In genomic region chr9:115195889-115196288, GRCh38 we compare ENCODE assay signal across 35 cellular contexts.
"Had no signal": no experiment of that assay in that cellular context is flagged by ENCODE, and none has a peak within 500 bp of the region (broad histone marks: within the 10 kb centered on the region; RNA-seq: fewer than 3 reads in every experiment).

No MANE protein-coding gene starts in this region.

- H3K27ac ChIP-seq: ascending aorta, cardiac muscle cell, VCaP had no signal

- H3K9me3 ChIP-seq: ascending aorta had no signal

- H3K9me3 Mint-ChIP-seq: activated naive CD4-positive, alpha-beta T cell treated with anti-CD3 and anti-CD28 coated beads, Interleukin-2, amount 10 ng/mL, durations not matched to agents 7 days and 5 days; activated naive CD4-positive, alpha-beta T cell treated with anti-CD3 and anti-CD28 coated beads, Interleukin-2, amount 50 U/mL, for 24 hours; activated naive CD8-positive, alpha-beta T cell treated with anti-CD3 and anti-CD28 coated beads, Interleukin-2, amount 10 ng/mL, durations not matched to agents 7 days and 5 days; activated naive CD8-positive, alpha-beta T cell treated with anti-CD3 and anti-CD28 coated beads, Interleukin-2, amount 50 U/mL, for 24 hours; activated T-helper 2 cell treated with anti-CD3 and anti-CD28 coated beads, Interferon-gamma antibody, Interleukin-2, Interleukin-4, amounts not matched to agents 10 μg/mL and 5 μg/mL and 100 μg/mL, durations not matched to agents 14 hours and 24 hours and 36 hours; central memory CD8-positive, alpha-beta T cell; T-helper 2 cell treated with Interferon-gamma antibody and Interleukin-4, amounts not matched to agents 5 μg/mL and 100 μg/mL, for 36 hours had no signal

- H3K4me1 Mint-ChIP-seq: activated naive CD4-positive, alpha-beta T cell treated with anti-CD3 and anti-CD28 coated beads, Interleukin-2, amount 10 ng/mL, durations not matched to agents 7 days and 5 days; activated naive CD4-positive, alpha-beta T cell treated with anti-CD3 and anti-CD28 coated beads, Interleukin-2, amount 50 U/mL, for 24 hours; activated naive CD8-positive, alpha-beta T cell treated with anti-CD3 and anti-CD28 coated beads, Interleukin-2, amount 10 ng/mL, durations not matched to agents 7 days and 5 days; activated naive CD8-positive, alpha-beta T cell treated with anti-CD3 and anti-CD28 coated beads, Interleukin-2, amount 50 U/mL, for 24 hours; central memory CD8-positive, alpha-beta T cell had no signal

- H3K27me3 ChIP-seq: ascending aorta, cardiac muscle cell had no signal

- H3K27ac Mint-ChIP-seq: activated B cell treated with CpG ODN at 0.5 μM for 24 hours; activated CD4-positive, alpha-beta memory T cell treated with anti-CD3 and anti-CD28 coated beads for 36 hours; activated CD4-positive, alpha-beta T cell treated with anti-CD3 and anti-CD28 coated beads, Interleukin-2, amount 10 ng/mL, durations not matched to agents 24 days and 14 days; activated CD8-positive, alpha-beta memory T cell treated with anti-CD3 and anti-CD28 coated beads, Interleukin-2, amount 10 ng/mL, durations not matched to agents 7 days and 5 days; activated CD8-positive, alpha-beta T cell treated with anti-CD3 and anti-CD28 coated beads for 36 hours; activated naive CD4-positive, alpha-beta T cell treated with anti-CD3 and anti-CD28 coated beads, Interleukin-2, amount 10 ng/mL, durations not matched to agents 7 days and 5 days; activated naive CD4-positive, alpha-beta T cell treated with anti-CD3 and anti-CD28 coated beads, Interleukin-2, amount 50 U/mL, for 24 hours; activated naive CD8-positive, alpha-beta T cell; activated naive CD8-positive, alpha-beta T cell treated with anti-CD3 and anti-CD28 coated beads, Interleukin-2, amount 10 ng/mL, durations not matched to agents 7 days and 5 days; activated naive CD8-positive, alpha-beta T cell treated with anti-CD3 and anti-CD28 coated beads, Interleukin-2, amount 50 U/mL, for 24 hours; activated T-cell treated with anti-CD3 and anti-CD28 coated beads, Interleukin-2, amount 50 U/mL, for 24 hours; activated T-helper 2 cell treated with anti-CD3 and anti-CD28 coated beads, Interferon-gamma antibody, Interleukin-2, Interleukin-4, amounts not matched to agents 10 μg/mL and 5 μg/mL and 100 μg/mL, durations not matched to agents 14 hours and 24 hours and 36 hours; T-helper 1 cell treated with Interleukin-12 subunit alpha and Interleukin-12 subunit beta and Interleukin-4 antibody, amounts not matched to agents 30 μg/mL and 1 μg/mL, for 36 hours; T-helper 2 cell treated with Interferon-gamma antibody and Interleukin-4, amounts not matched to agents 5 μg/mL and 100 μg/mL, for 36 hours had no signal

- H3K36me3 ChIP-seq: ascending aorta, cardiac muscle cell had no signal

- H3K4me1 ChIP-seq: ascending aorta had no signal

- H3K4me3 ChIP-seq: ascending aorta, cardiac muscle cell had no signal

- ATAC-seq: activated CD8-positive, alpha-beta memory T cell treated with anti-CD3 and anti-CD28 coated beads, Interleukin-2, amount 10 ng/mL, durations not matched to agents 7 days and 5 days; activated CD8-positive, alpha-beta T cell treated with anti-CD3 and anti-CD28 coated beads for 36 hours; activated naive CD8-positive, alpha-beta T cell treated with anti-CD3 and anti-CD28 coated beads, Interleukin-2, amount 50 U/mL, for 24 hours had no signal

- H3K36me3 Mint-ChIP-seq: activated CD4-positive, alpha-beta memory T cell treated with anti-CD3 and anti-CD28 coated beads for 36 hours; activated CD8-positive, alpha-beta memory T cell treated with anti-CD3 and anti-CD28 coated beads, Interleukin-2, amount 10 ng/mL, durations not matched to agents 7 days and 5 days; activated naive CD4-positive, alpha-beta T cell treated with anti-CD3 and anti-CD28 coated beads, Interleukin-2, amount 10 ng/mL, durations not matched to agents 7 days and 5 days; activated naive CD4-positive, alpha-beta T cell treated with anti-CD3 and anti-CD28 coated beads, Interleukin-2, amount 50 U/mL, for 24 hours; activated naive CD8-positive, alpha-beta T cell treated with anti-CD3 and anti-CD28 coated beads, Interleukin-2, amount 10 ng/mL, durations not matched to agents 7 days and 5 days had no signal

- H3K27me3 Mint-ChIP-seq: activated B cell treated with CpG ODN at 0.5 μM for 24 hours had no signal

- H3K4me3 Mint-ChIP-seq: activated B cell treated with CpG ODN at 0.5 μM for 24 hours; activated CD4-positive, alpha-beta memory T cell treated with anti-CD3 and anti-CD28 coated beads for 36 hours; activated CD4-positive, alpha-beta T cell treated with anti-CD3 and anti-CD28 coated beads, Interleukin-2, amount 10 ng/mL, durations not matched to agents 24 days and 14 days; activated CD8-positive, alpha-beta memory T cell treated with anti-CD3 and anti-CD28 coated beads, Interleukin-2, amount 10 ng/mL, durations not matched to agents 7 days and 5 days; activated CD8-positive, alpha-beta T cell treated with anti-CD3 and anti-CD28 coated beads for 36 hours; activated naive CD4-positive, alpha-beta T cell treated with anti-CD3 and anti-CD28 coated beads, Interleukin-2, amount 10 ng/mL, durations not matched to agents 7 days and 5 days; activated naive CD4-positive, alpha-beta T cell treated with anti-CD3 and anti-CD28 coated beads, Interleukin-2, amount 50 U/mL, for 24 hours; activated naive CD8-positive, alpha-beta T cell; activated naive CD8-positive, alpha-beta T cell treated with anti-CD3 and anti-CD28 coated beads, Interleukin-2, amount 10 ng/mL, durations not matched to agents 7 days and 5 days; activated naive CD8-positive, alpha-beta T cell treated with anti-CD3 and anti-CD28 coated beads, Interleukin-2, amount 50 U/mL, for 24 hours; activated T-cell treated with anti-CD3 and anti-CD28 coated beads, Interleukin-2, amount 50 U/mL, for 24 hours; brain; central memory CD8-positive, alpha-beta T cell; T-helper 1 cell treated with Interleukin-12 subunit alpha and Interleukin-12 subunit beta and Interleukin-4 antibody, amounts not matched to agents 30 μg/mL and 1 μg/mL, for 36 hours; T-helper 2 cell treated with Interferon-gamma antibody and Interleukin-4, amounts not matched to agents 5 μg/mL and 100 μg/mL, for 36 hours had no signal

- DNase-seq: activated B cell treated with CpG ODN at 0.5 μM for 24 hours; activated CD4-positive, alpha-beta memory T cell treated with anti-CD3 and anti-CD28 coated beads for 36 hours; activated CD4-positive, alpha-beta T cell treated with anti-CD3 and anti-CD28 coated beads for 4 hours; activated CD4-positive, alpha-beta T cell treated with anti-CD3 and anti-CD28 coated beads, Interleukin-2, amount 10 ng/mL, durations not matched to agents 24 days and 14 days; activated CD4-positive, alpha-beta T cell treated with anti-CD3 and anti-CD28 coated beads, Interleukin-2, amount 50 U/mL, for 1 hour; activated CD4-positive, alpha-beta T cell treated with anti-CD3 and anti-CD28 coated beads, Interleukin-2, amount 50 U/mL, for 4 hours; activated CD4-positive, CD25-positive, alpha-beta regulatory T cell treated with anti-CD3 and anti-CD28 coated beads, Interleukin-2, amount 50 U/mL, for 72 hours; activated CD8-positive, alpha-beta memory T cell treated with anti-CD3 and anti-CD28 coated beads, Interleukin-2, amount 10 ng/mL, durations not matched to agents 7 days and 5 days; activated CD8-positive, alpha-beta memory T cell treated with anti-CD3 and anti-CD28 coated beads, Interleukin-2, amount 50 U/mL, for 48 hours; activated CD8-positive, alpha-beta T cell treated with anti-CD3 and anti-CD28 coated beads for 36 hours; activated effector memory CD4-positive, alpha-beta T cell treated with Interleukin-2 at 50 U/mL for 16 hours; activated gamma-delta T cell; activated naive CD4-positive, alpha-beta T cell treated with anti-CD3 and anti-CD28 coated beads, Interleukin-2, amount 10 ng/mL, durations not matched to agents 7 days and 5 days; activated naive CD4-positive, alpha-beta T cell treated with Interleukin-2 at 50 U/mL for 16 hours; activated naive CD8-positive, alpha-beta T cell treated with anti-CD3 and anti-CD28 coated beads, Interleukin-2, amount 10 ng/mL, durations not matched to agents 7 days and 5 days; activated naive CD8-positive, alpha-beta T cell treated with anti-CD3 and anti-CD28 coated beads, Interleukin-2, amount 50 U/mL, for 24 hours; activated T-cell treated with anti-CD3 and anti-CD28 coated beads, Interleukin-2, amount 50 U/mL, for 24 hours; activated T-cell treated with anti-CD3 and anti-CD28 coated beads, Interleukin-2, amount 50 U/mL, for 48 hours; amygdala; anterior cingulate cortex; caudate nucleus; cerebellar nuclear complex; T-helper 1 cell; T-helper 2 cell; T-helper 9 cell had no signal
